In the genomic region with DNA sequence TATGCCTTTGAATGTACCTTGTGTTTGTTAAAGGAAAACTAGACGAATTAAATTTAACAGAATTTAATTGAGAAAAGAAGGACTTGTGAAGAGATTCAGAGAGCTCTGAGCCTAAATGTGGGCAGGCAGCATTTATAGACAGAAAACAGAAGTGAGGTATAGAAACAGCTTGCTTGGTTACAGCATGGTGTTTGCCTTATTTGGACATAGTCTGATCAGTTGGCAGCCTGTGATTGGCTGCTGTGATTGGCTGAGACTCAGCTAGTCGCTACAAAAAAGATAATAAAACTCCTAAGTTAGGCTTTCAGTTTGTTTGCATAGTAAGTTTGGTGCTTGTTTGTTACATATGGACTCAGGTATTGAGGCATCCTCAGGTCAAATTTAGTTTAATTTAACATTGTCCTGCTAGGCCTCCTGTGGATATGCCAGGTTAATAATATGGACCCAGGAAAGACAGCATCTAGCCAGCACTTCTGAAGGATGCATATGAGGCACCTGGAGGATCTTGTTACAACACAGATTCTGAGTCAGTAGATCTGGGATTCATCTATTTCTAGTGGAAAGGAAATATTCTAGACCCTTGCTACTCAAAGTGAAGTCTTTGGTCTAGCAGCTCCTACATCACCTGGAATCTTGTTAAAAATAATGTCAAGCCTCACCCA, we compare ENCODE assay signal across 13 cellular contexts. TPM values are rescaled to one million over a fixed set of nuclear protein-coding genes. Genes with fewer than 3 reads are reported as not detected.
DNase-seq lines count a peak whose midpoint lies in the region; ATAC-seq and TF ChIP-seq lines count a peak whose summit lies in the region.
"Had no signal": no experiment of that assay in that cellular context is flagged by ENCODE, and none has a peak within 500 bp of the region (broad histone marks: within the 10 kb centered on the region; RNA-seq: fewer than 3 reads in every experiment).

No MANE protein-coding gene starts in this region.

- no peak for TF ChIP-seq CTCF in RWPE2 (IDR thresholded peaks at IDR 0.05; ENCODE audit: poor library complexity, severe bottlenecking)
- TF ChIP-seq CTCF in ovary (IDR thresholded peaks at IDR 0.05) = no peak
- TF ChIP-seq CTCF in A673 (conservative IDR thresholded peaks at IDR 0.05; ENCODE audit: low read depth, low read length) = no peak

- H3K4me1 ChIP-seq in RWPE2 (ENCODE audit: insufficient read depth, poor library complexity, severe bottlenecking) = no peaks in the 10 kb centered on the region
- no peaks in the 10 kb centered on the region for H3K4me1 ChIP-seq in ovary (ENCODE audit: insufficient read depth)
- H3K4me1 ChIP-seq in A673 (ENCODE audit: insufficient read depth, low read length, poor library complexity, severe bottlenecking) = no peaks in the 10 kb centered on the region
- H3K4me1 ChIP-seq in SJCRH30 = no peaks in the 10 kb centered on the region

- H3K4me3 ChIP-seq in RWPE2 (ENCODE audit: severe bottlenecking) = no peak overlapping the region
- H3K4me3 ChIP-seq in ovary = no peak overlapping the region
- no peak overlapping the region for H3K4me3 ChIP-seq in A673 (ENCODE audit: low read depth, low read length, poor library complexity, severe bottlenecking)
- H3K4me3 ChIP-seq in SJCRH30 = no peak overlapping the region

- 41 to 49% (median 45%) methylated on average over 2 of the region's 2 CpGs for WGBS in ovary, 3 donors

- TF ChIP-seq EP300 in ovary (IDR thresholded peaks at IDR 0.05) = no peak

- no TSS peak for BruUV-seq in A673 (replicated peaks; lab: Mats Ljungman, UMichigan)

- CTCF ChIA-PET in A673 (lab: Charles Lee) = no interaction called here

- H3K27ac ChIP-seq in RWPE2 (ENCODE audit: poor library complexity, severe bottlenecking) (no peak overlapping the region), ovary (no peak overlapping the region), A673 (ENCODE audit: low read depth, low read length, poor library complexity, severe bottlenecking) (no peak overlapping the region), SJCRH30 (no peak overlapping the region)

- ATAC-seq in GM19351 (IDR thresholded peaks at IDR 0.05; ENCODE audit: unreplicated experiment) = peak; percentile 45
- peak; percentile 41; the same call in 1 of the 3 replicates for ATAC-seq in RWPE2 (ENCODE audit: low read depth)
- ATAC-seq: right cardiac atrium had no signal

- intact Hi-C loops in ovary (cut with DNase I) = no loop called here
- intact Hi-C loops in A673 (cut with micrococcal nuclease; ENCODE audit: unreplicated experiment) = no loop called here

- H3K27me3 ChIP-seq in RWPE2 (ENCODE audit: insufficient read depth, poor library complexity, severe bottlenecking) = peaks cover 9% of the 10 kb centered on the region
- H3K27me3 ChIP-seq in ovary = no peaks in the 10 kb centered on the region
- no peaks in the 10 kb centered on the region for H3K27me3 ChIP-seq in A673 (replicated peaks; ENCODE audit: insufficient read depth, low read depth, low read length, poor library complexity)
- H3K27me3 ChIP-seq in SJCRH30 = no peaks in the 10 kb centered on the region

- no peak for TF ChIP-seq POLR2A in ovary (IDR thresholded peaks at IDR 0.05)

- H3K9me3 ChIP-seq in RWPE2 (ENCODE audit: severe bottlenecking) = no peaks in the 10 kb centered on the region
- no peaks in the 10 kb centered on the region for H3K9me3 ChIP-seq in ovary
- H3K9me3 ChIP-seq in A673 (ENCODE audit: low read depth, low read length, poor library complexity, severe bottlenecking) = no peaks in the 10 kb centered on the region
- no peaks in the 10 kb centered on the region; the same call in 1 of the 2 replicates for H3K9me3 ChIP-seq in SJCRH30 (replicated peaks)

- peak; percentile 37 for DNase-seq in SIG-M5 treated with dmso at 0.1 percent for 504 hours (lab: John Stamatoyannopoulos, UW; ENCODE audit: unreplicated experiment)
- no peak for DNase-seq in SIG-M5 (lab: John Stamatoyannopoulos, UW)
- DNase-seq in RWPE2 (ENCODE audit: low spot score) = no peak
- peak; percentile 13 for DNase-seq in fibroblast of peridontal ligament (ENCODE audit: extremely low read depth)
- no peak for DNase-seq in ovary
- DNase-seq in A673 (ENCODE audit: low spot score) = no peak
- no peak for DNase-seq in SJCRH30
- DNase-seq: ACHN, hypothalamus, NCI-H1048, right cardiac atrium, T1000 had no signal

- H3K36me3 ChIP-seq in RWPE2 (ENCODE audit: low read depth) (no peaks in the 10 kb centered on the region), ovary (no peaks in the 10 kb centered on the region), A673 (ENCODE audit: insufficient read depth, low read length, poor library complexity, severe bottlenecking) (no peaks in the 10 kb centered on the region), SJCRH30 (no peaks in the 10 kb centered on the region)

- POLR2A ChIA-PET in A673 (lab: Charles Lee; ENCODE audit: low non-redundant PET) = no interaction called here

RNA-seq across cellular contexts. Expression of a gene that starts 43.4 kb away (rescaled TPM):
- total RNA-seq in ovary = 10 to 100 TPM in 6 of 7 donors, 1 to 10 TPM in 1; 8.7 to 22.7 (median 17.9) TPM
- 10 to 100 TPM in 1 of 2 donors, 1 to 10 TPM in 1; 4.5 to 19.7 TPM for polyA plus RNA-seq in ovary
- total RNA-seq in A673 (2021) = 5.2 and 5.3 TPM in 2 replicates
- 1.5 and 2.5 TPM in 2 replicates for total RNA-seq in SJCRH30 (2014; rRNA removed; shearing (Covaris generic))

Comparison
In these comparisons a context has a peak if more than half of its experiments do, and no peak if none do; other contexts are left out.
1. DNase-seq: peak in SIG-M5 treated with dmso at 0.1 percent for 504 hours (single experiment) and fibroblast of peridontal ligament (single experiment); none in SIG-M5 (single experiment), RWPE2 (single experiment), ovary (0 of 5), A673 (single experiment) and SJCRH30 (0 of 2).